Comparison of ENCODE assay signal across 23 cellular contexts in genomic region chr12:90969851-90970250, GRCh38. TPM values are rescaled to one million over a fixed set of nuclear protein-coding genes. Genes with fewer than 3 reads are reported as not detected.
DNase-seq lines count a peak whose midpoint lies in the region; ATAC-seq, FAIRE-seq and TF ChIP-seq lines count a peak whose summit lies in the region.
"Had no signal": no experiment of that assay in that cellular context is flagged by ENCODE, and none has a peak within 500 bp of the region (broad histone marks: within the 10 kb centered on the region; RNA-seq: fewer than 3 reads in every experiment).

No MANE protein-coding gene starts in this region.

- FAIRE-seq in endothelial cell of umbilical vein (lab: Jason Lieb, UNC) = no peak
- FAIRE-seq: GM12891, GM19239 had no signal

- CTCF ChIA-PET in IMR-90 (lab: Yijun Ruan, JAX) = interaction anchor here (0.9 to 2.6 kb wide), 3 partner anchors 11 to 207 kb away, joined by 3 to 9 read pairs (median 4); no protein-coding TSS in a partner anchor
- CTCF ChIA-PET in endothelial cell of umbilical vein (lab: Charles Lee) = interaction anchor here (0.7 to 3.0 kb wide), 10 partner anchors 8 to 387 kb away, joined by 3 to 20 read pairs (median 4); no protein-coding TSS in a partner anchor

- peak overlapping the region; percentile 61; the same call in 1 of the 2 replicates for H2AK5ac ChIP-seq in IMR-90 (ENCODE audit: low read depth, low read length)

- H3K56ac ChIP-seq in IMR-90 (ENCODE audit: extremely low read depth, insufficient read depth, low read length) = no peak overlapping the region

- no peaks in the 10 kb centered on the region for H3K9me3 ChIP-seq in IMR-90 (ENCODE audit: control insufficient read depth, insufficient read depth, low read length)
- H3K9me3 ChIP-seq in OCI-LY3 (ENCODE audit: insufficient read depth, low read length) = no peaks in the 10 kb centered on the region
- no peaks in the 10 kb centered on the region for H3K9me3 ChIP-seq in endothelial cell of umbilical vein (replicated peaks; ENCODE audit: control insufficient read depth, insufficient read depth, low read length)
- H3K9me3 ChIP-seq in smooth muscle cell (replicated peaks; ENCODE audit: low read depth) = no peaks in the 10 kb centered on the region
- H3K9me3 ChIP-seq in right cardiac atrium (ENCODE audit: control insufficient read depth, low read length) = no peaks in the 10 kb centered on the region
- H3K9me3 ChIP-seq: BE2C, BLaER1 had no signal

- H3K79me2 ChIP-seq in OCI-LY3 (ENCODE audit: low read length) = no peaks in the 10 kb centered on the region
- no peaks in the 10 kb centered on the region for H3K79me2 ChIP-seq in endothelial cell of umbilical vein (ENCODE audit: control insufficient read depth, insufficient read depth, low read length)
- H3K79me2 ChIP-seq in smooth muscle cell (ENCODE audit: low read depth) = no peaks in the 10 kb centered on the region

- DNase-seq in IMR-90 = no peak
- DNase-seq in endothelial cell of umbilical vein (ENCODE audit: low read depth, low spot score) = no peak
- DNase-seq in smooth muscle cell (lab: John Stamatoyannopoulos, UW; ENCODE audit: unreplicated experiment) = no peak
- no peak for DNase-seq in right cardiac atrium
- DNase-seq in H4 (ENCODE audit: low spot score) = no peak
- DNase-seq in mucosa of gallbladder (ENCODE audit: low spot score) = no peak
- DNase-seq: 8988T; ACHN; BE2C; C1 segment of cervical spinal cord; CD4-positive, alpha-beta memory T cell; CD4-positive, CD25-positive, alpha-beta regulatory T cell; CD8-positive, alpha-beta memory T cell; COR-L47; DMS79 treated with DMSO at 0.1 percent for 48 hours; GF-D8 had no signal

- no peak overlapping the region for H3K4me3 ChIP-seq in IMR-90 (ENCODE audit: insufficient read depth, low read depth, low read length)
- no peak overlapping the region for H3K4me3 ChIP-seq in OCI-LY3 (ENCODE audit: low read length)
- H3K4me3 ChIP-seq in endothelial cell of umbilical vein (replicated peaks in 1 of 3; ENCODE audit: insufficient read depth in 1 of 3, low read depth in 1 of 3, low read length in 3 of 3) = no peak overlapping the region
- no peak overlapping the region for H3K4me3 ChIP-seq in smooth muscle cell
- H3K4me3 ChIP-seq in right cardiac atrium (ENCODE audit: low read length) = no peak overlapping the region
- H3K4me3 ChIP-seq: BLaER1 had no signal

- H3K9ac ChIP-seq in IMR-90 (ENCODE audit: low read depth, low read length) = no peak overlapping the region
- no peak overlapping the region for H3K9ac ChIP-seq in OCI-LY3 (ENCODE audit: low read length)
- H3K9ac ChIP-seq in endothelial cell of umbilical vein (replicated peaks; ENCODE audit: extremely low read depth, insufficient read depth, low read length) = no peak overlapping the region
- no peak overlapping the region for H3K9ac ChIP-seq in smooth muscle cell (ENCODE audit: low read depth)
- H3K9ac ChIP-seq: BLaER1 had no signal

- POLR2A ChIA-PET in IMR-90 (lab: Charles Lee; ENCODE audit: unreplicated experiment) (no interaction called here), endothelial cell of umbilical vein (lab: Charles Lee) (interaction anchor here (1.1 kb wide), 1 partner anchor 383 kb away, joined by 3 read pairs; no protein-coding TSS in a partner anchor)

- H3K23ac ChIP-seq in IMR-90 (ENCODE audit: low read depth, low read length) = no peak overlapping the region

- H3K9me1 ChIP-seq in IMR-90 (ENCODE audit: insufficient read depth, low read length) (0 out of 2 replicates have a peak, but pooled peaks cover 4% of the 10 kb centered on the region), endothelial cell of umbilical vein (replicated peaks; ENCODE audit: control insufficient read depth, extremely low read depth, insufficient read depth, low read length) (no peaks in the 10 kb centered on the region)

- H3K14ac ChIP-seq in IMR-90 (replicated peaks; ENCODE audit: low read depth, low read length) = no peak overlapping the region

- H4K20me1 ChIP-seq in IMR-90 (ENCODE audit: insufficient read depth, low read length) = no peaks in the 10 kb centered on the region
- H4K20me1 ChIP-seq in OCI-LY3 (ENCODE audit: insufficient read depth, low read length) = no peaks in the 10 kb centered on the region
- no peaks in the 10 kb centered on the region for H4K20me1 ChIP-seq in endothelial cell of umbilical vein (replicated peaks; ENCODE audit: control insufficient read depth, extremely low read depth, insufficient read depth, low read length)
- no peaks in the 10 kb centered on the region for H4K20me1 ChIP-seq in smooth muscle cell (ENCODE audit: low read depth)
- H4K20me1 ChIP-seq: BLaER1 had no signal

- no peak overlapping the region for H3K27ac ChIP-seq in IMR-90 (ENCODE audit: insufficient read depth, low read length)
- H3K27ac ChIP-seq in OCI-LY3 (ENCODE audit: low read length) = no peak overlapping the region
- H3K27ac ChIP-seq in endothelial cell of umbilical vein (ENCODE audit: insufficient read depth, low read depth, low read length) = peak overlapping the region; percentile 4
- no peak overlapping the region for H3K27ac ChIP-seq in smooth muscle cell (ENCODE audit: low read depth)
- no peak overlapping the region for H3K27ac ChIP-seq in right cardiac atrium (ENCODE audit: low read length)
- H3K27ac ChIP-seq: BLaER1 had no signal

- peaks cover 10% of the 10 kb centered on the region for H3K4me1 ChIP-seq in IMR-90 (ENCODE audit: control insufficient read depth, insufficient read depth, low read length)
- H3K4me1 ChIP-seq in OCI-LY3 (ENCODE audit: low read length) = peaks cover 8% of the 10 kb centered on the region
- H3K4me1 ChIP-seq in endothelial cell of umbilical vein (ENCODE audit: control insufficient read depth, extremely low read depth, insufficient read depth, low read length) = peaks cover 11% of the 10 kb centered on the region
- H3K4me1 ChIP-seq in smooth muscle cell (ENCODE audit: low read depth) = no peaks in the 10 kb centered on the region
- H3K4me1 ChIP-seq in right cardiac atrium (ENCODE audit: control insufficient read depth, insufficient read depth, low read length) = no peaks in the 10 kb centered on the region
- H3K4me1 ChIP-seq: BE2C, BLaER1 had no signal

- ATAC-seq in IMR-90 (ENCODE audit: low read depth) (no peak), right cardiac atrium (no peak)

- no peak overlapping the region for H2BK5ac ChIP-seq in IMR-90 (ENCODE audit: low read depth, low read length, poor library complexity, severe bottlenecking)

- no peak overlapping the region for H2AFZ ChIP-seq in IMR-90 (replicated peaks; ENCODE audit: low read length, poor library complexity)
- H2AFZ ChIP-seq in OCI-LY3 (ENCODE audit: low read depth, low read length) = 0 out of 2 replicates have a peak overlapping the region, but pooled peaks have one; percentile 13
- no peak overlapping the region for H2AFZ ChIP-seq in endothelial cell of umbilical vein (ENCODE audit: low read depth, low read length)
- H2AFZ ChIP-seq in smooth muscle cell (ENCODE audit: low read depth) = peak overlapping the region; percentile 23

- TF ChIP-seq RAD21 in IMR-90 (IDR thresholded peaks at IDR 0.05; ENCODE audit: low read length) = no peak

- in situ Hi-C loops in IMR-90 (cut with MboI; ENCODE audit: low sequenced_read_pairs) = loop anchor here (5.0 to 25.0 kb wide), 2 partner anchors 382 to 1667 kb away; no protein-coding TSS in a partner anchor

- peak overlapping the region; percentile 74; the same call in 2 of the 3 replicates for H2BK15ac ChIP-seq in IMR-90 (ENCODE audit: low read depth, low read length)

- H3K4me2 ChIP-seq in IMR-90 (ENCODE audit: low read depth, low read length) (no peak overlapping the region), OCI-LY3 (ENCODE audit: low read length) (no peak overlapping the region), endothelial cell of umbilical vein (ENCODE audit: insufficient read depth, low read length) (peak overlapping the region; percentile 15), smooth muscle cell (no peak overlapping the region)
- H3K4me2 ChIP-seq: BLaER1 had no signal

- TF ChIP-seq POLR2A in IMR-90 (IDR thresholded peaks at IDR 0.05; ENCODE audit: low read depth, low read length) (no peak), endothelial cell of umbilical vein (IDR thresholded peaks at IDR 0.05; ENCODE audit: low read depth, low read length) (no peak)

- intact Hi-C loops in IMR-90 (cut with micrococcal nuclease) = no loop called here
- intact Hi-C loops in endothelial cell of umbilical vein (cut with micrococcal nuclease) = no loop called here
- intact Hi-C loops in right cardiac atrium (cut with DNase I) = loop anchor here in 3 of 4 donors (10.0 kb wide), 2 partner anchors 135 to 385 kb away; no protein-coding TSS in a partner anchor

- dilution Hi-C loops in IMR-90 (cut with HindIII; ENCODE audit: low sequenced_read_pairs, unreplicated experiment) (no loop called here), endothelial cell of umbilical vein (cut with MboI; ENCODE audit: extremely low pct_ligation_motif_present, low sequenced_read_pairs) (no loop called here)

- H2AK9ac ChIP-seq in IMR-90 (replicated peaks; ENCODE audit: low read depth, low read length, poor library complexity) = no peak overlapping the region

- H3K79me1 ChIP-seq in IMR-90 (ENCODE audit: low read depth in 1 of 2, low read length in 2 of 2) = no peaks in the 10 kb centered on the region

- no peak overlapping the region; the same call in 1 of the 2 replicates for H4K91ac ChIP-seq in IMR-90 (ENCODE audit: insufficient read depth, low read depth, low read length)

- H3K18ac ChIP-seq in IMR-90 (ENCODE audit: low read depth, low read length) = no peak overlapping the region

- BruUV-seq in IMR-90 (replicated peaks; lab: Mats Ljungman, UMichigan) (no TSS peak), endothelial cell of umbilical vein (replicated peaks; lab: Mats Ljungman, UMichigan) (TSS peak; percentile 96)

- no peak overlapping the region for H4K8ac ChIP-seq in IMR-90 (ENCODE audit: low read depth in 2 of 2, low read length in 2 of 2)

- H2BK20ac ChIP-seq in IMR-90 (ENCODE audit: low read depth, low read length) = peak overlapping the region; percentile 69

- H3K27me3 ChIP-seq in IMR-90 (ENCODE audit: control insufficient read depth, insufficient read depth, low read length) = no peaks in the 10 kb centered on the region
- no peaks in the 10 kb centered on the region for H3K27me3 ChIP-seq in OCI-LY3 (ENCODE audit: low read depth, low read length)
- H3K27me3 ChIP-seq in endothelial cell of umbilical vein (ENCODE audit: control insufficient read depth in 2 of 2, insufficient read depth in 2 of 2, low read length in 2 of 2) = no peaks in the 10 kb centered on the region
- no peaks in the 10 kb centered on the region for H3K27me3 ChIP-seq in smooth muscle cell (ENCODE audit: low read depth)
- no peaks in the 10 kb centered on the region for H3K27me3 ChIP-seq in right cardiac atrium (ENCODE audit: control insufficient read depth, insufficient read depth)
- H3K27me3 ChIP-seq: BE2C, BLaER1 had no signal

- peak overlapping the region; percentile 56 for H2BK120ac ChIP-seq in IMR-90 (ENCODE audit: low read depth, low read length)

- H3K4ac ChIP-seq in IMR-90 (ENCODE audit: low read depth, low read length) = peak overlapping the region; percentile 11

- H3F3A ChIP-seq in smooth muscle cell (ENCODE audit: low read depth) = peaks cover 7% of the 10 kb centered on the region

- WGBS in IMR-90 (ENCODE audit: extremely low coverage in 2 of 2, insufficient read length in 1 of 2), 2 experiments = no CpG with 5 or more reads among the region's 2 CpGs
- 96% methylated on average over 2 of the region's 2 CpGs for WGBS in smooth muscle cell (ENCODE audit: low lambda C conversion rate)
- 93% methylated on average over 2 of the region's 2 CpGs for WGBS in right cardiac atrium

- H3K36me3 ChIP-seq in IMR-90 (ENCODE audit: control insufficient read depth, insufficient read depth, low read length) = no peaks in the 10 kb centered on the region
- H3K36me3 ChIP-seq in OCI-LY3 (replicated peaks; ENCODE audit: low read depth, low read length) = no peaks in the 10 kb centered on the region
- no peaks in the 10 kb centered on the region for H3K36me3 ChIP-seq in endothelial cell of umbilical vein (ENCODE audit: control insufficient read depth in 2 of 2, extremely low read depth in 1 of 2, insufficient read depth in 2 of 2, low read length in 2 of 2)
- H3K36me3 ChIP-seq in smooth muscle cell (ENCODE audit: low read depth) = no peaks in the 10 kb centered on the region
- H3K36me3 ChIP-seq: BE2C, BLaER1 had no signal

- no peak for TF ChIP-seq CTCF in IMR-90 (conservative IDR thresholded peaks at IDR 0.05; ENCODE audit: low read depth, low read length)
- TF ChIP-seq CTCF in OCI-LY3 (IDR thresholded peaks at IDR 0.05; ENCODE audit: low read depth, low read length) = no peak
- no peak for TF ChIP-seq CTCF in endothelial cell of umbilical vein (IDR thresholded peaks at IDR 0.05; ENCODE audit: extremely low read depth in 1 of 2, insufficient read depth in 1 of 2, low read depth in 1 of 2, low read length in 2 of 2)
- TF ChIP-seq CTCF in smooth muscle cell (IDR thresholded peaks at IDR 0.05; ENCODE audit: borderline replicate concordance, insufficient read depth, poor library complexity, severe bottlenecking) = no peak

- no peak overlapping the region for H4K5ac ChIP-seq in IMR-90 (ENCODE audit: low read depth, low read length)

RNA-seq across cellular contexts. Expression of gene CCER1, which starts 14.9 kb away (rescaled TPM):
- not detected in 2 replicates for total RNA-seq in IMR-90 (2012; rRNA removed)
- polyA plus RNA-seq in IMR-90 (2012; rRNA removed) = not detected in 2 replicates
- not detected in 2 replicates for polyA plus RNA-seq in IMR-90 (2012; cell fraction: cytosol; rRNA removed)
- polyA plus RNA-seq in IMR-90 (2012; cell fraction: nucleus; rRNA removed; ENCODE audit: low replicate concordance) = not detected in 2 replicates
- total RNA-seq in endothelial cell of umbilical vein = not detected in 2 replicates
- not detected in 2 replicates for polyA plus RNA-seq in endothelial cell of umbilical vein
- polyA plus RNA-seq in endothelial cell of umbilical vein (2011; cell fraction: cytosol; rRNA removed) = not detected in 2 replicates
- polyA plus RNA-seq in endothelial cell of umbilical vein (2011; cell fraction: nucleus; rRNA removed) = not detected in 2 replicates
- not detected in 2 replicates for polyA plus RNA-seq in endothelial cell of umbilical vein (2012)
- not detected in 2 replicates for polyA minus RNA-seq in endothelial cell of umbilical vein
- polyA minus RNA-seq in endothelial cell of umbilical vein (2011; cell fraction: cytosol; rRNA and poly(A)+ RNA removed) = not detected
- not detected in 2 replicates for polyA minus RNA-seq in endothelial cell of umbilical vein (2011; cell fraction: nucleus; rRNA and poly(A)+ RNA removed)
- not detected in 2 replicates for total RNA-seq in smooth muscle cell
- polyA plus RNA-seq in smooth muscle cell = not detected in 2 replicates
- not detected for total RNA-seq in right cardiac atrium
- polyA plus RNA-seq in right cardiac atrium = not detected
- not detected in 2 replicates for total RNA-seq in H4 (2014; rRNA removed; shearing (Covaris generic))
- total RNA-seq in mucosa of gallbladder = not detected
- total RNA-seq: A673; CD4-positive, alpha-beta memory T cell; CD4-positive, CD25-positive, alpha-beta regulatory T cell; CD8-positive, alpha-beta memory T cell had no signal
- polyA plus RNA-seq: AG04450; CD14-positive monocyte; CD4-positive, alpha-beta memory T cell; CD4-positive, CD25-positive, alpha-beta regulatory T cell; CD8-positive, alpha-beta memory T cell had no signal

RNA-seq across cellular contexts. Expression of gene EPYC, which starts 34.9 kb away (rescaled TPM):
- not detected in 2 replicates for total RNA-seq in IMR-90 (2012; rRNA removed)
- not detected in 2 replicates for polyA plus RNA-seq in IMR-90 (2012; rRNA removed)
- not detected in 2 replicates for polyA plus RNA-seq in IMR-90 (2012; cell fraction: cytosol; rRNA removed)
- not detected in 2 replicates for polyA plus RNA-seq in IMR-90 (2012; cell fraction: nucleus; rRNA removed; ENCODE audit: low replicate concordance)
- not detected in 2 replicates for total RNA-seq in endothelial cell of umbilical vein
- polyA plus RNA-seq in endothelial cell of umbilical vein = 0.06 TPM in 1 of 2 replicates, not detected in the other
- not detected in 2 replicates for polyA plus RNA-seq in endothelial cell of umbilical vein (2011; cell fraction: cytosol; rRNA removed)
- not detected in 2 replicates for polyA plus RNA-seq in endothelial cell of umbilical vein (2011; cell fraction: nucleus; rRNA removed)
- polyA plus RNA-seq in endothelial cell of umbilical vein (2012) = not detected in 2 replicates
- polyA minus RNA-seq in endothelial cell of umbilical vein = not detected in 2 replicates
- polyA minus RNA-seq in endothelial cell of umbilical vein (2011; cell fraction: cytosol; rRNA and poly(A)+ RNA removed) = not detected
- polyA minus RNA-seq in endothelial cell of umbilical vein (2011; cell fraction: nucleus; rRNA and poly(A)+ RNA removed) = not detected in 2 replicates
- total RNA-seq in smooth muscle cell = 0.13 and 2.0 TPM in 2 replicates
- 1.1 and 1.2 TPM in 2 replicates for polyA plus RNA-seq in smooth muscle cell
- not detected for total RNA-seq in right cardiac atrium
- polyA plus RNA-seq in right cardiac atrium = 0.09 TPM
- total RNA-seq in H4 (2014; rRNA removed; shearing (Covaris generic)) = 5.6 and 7.6 TPM in 2 replicates
- not detected for total RNA-seq in mucosa of gallbladder
- total RNA-seq: A673; CD4-positive, alpha-beta memory T cell; CD4-positive, CD25-positive, alpha-beta regulatory T cell; CD8-positive, alpha-beta memory T cell had no signal
- polyA plus RNA-seq: CD14-positive monocyte; CD4-positive, alpha-beta memory T cell; CD4-positive, CD25-positive, alpha-beta regulatory T cell; CD8-positive, alpha-beta memory T cell had no signal

Comparison
In these comparisons a context has a peak if more than half of its experiments do, and no peak if none do; other contexts are left out.
1. H2AFZ ChIP-seq: peak in OCI-LY3 (single experiment) and smooth muscle cell (single experiment); none in IMR-90 (single experiment) and endothelial cell of umbilical vein (single experiment).
2. intact Hi-C loops: an anchor here in right cardiac atrium (10.0 kb wide); none called in IMR-90 and endothelial cell of umbilical vein.